Comparison of ENCODE assay signal across 17 cellular contexts in the genomic region with DNA sequence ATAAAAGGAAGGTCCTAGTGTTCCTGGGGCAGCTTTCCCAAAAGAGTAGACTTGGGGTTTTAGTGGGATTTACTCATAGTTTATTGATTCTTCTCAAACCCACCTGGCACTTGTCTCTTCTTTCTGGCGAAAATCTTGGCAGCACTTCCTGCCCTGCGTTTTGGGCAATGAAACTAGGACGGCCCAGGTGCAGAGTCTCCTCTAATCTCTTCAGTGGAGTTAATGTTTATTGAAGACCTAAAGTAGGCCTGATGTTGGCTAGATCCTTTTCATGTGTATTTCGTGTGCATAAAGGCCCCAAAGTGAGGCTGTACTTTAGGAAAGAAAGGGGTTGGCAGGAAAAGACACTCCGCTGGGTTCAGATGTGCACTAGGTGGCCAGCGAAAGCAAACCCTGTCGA. TPM values are rescaled to one million over a fixed set of nuclear protein-coding genes. Genes with fewer than 3 reads are reported as not detected.
"Had no signal": no experiment of that assay in that cellular context is flagged by ENCODE, and none has a peak within 500 bp of the region (broad histone marks: within the 10 kb centered on the region; RNA-seq: fewer than 3 reads in every experiment).

No MANE protein-coding gene starts in this region.

- H3K4me3 Mint-ChIP-seq: activated CD4-positive, alpha-beta memory T cell treated with anti-CD3 and anti-CD28 coated beads, Interleukin-2, amount 10 ng/mL, durations not matched to agents 7 days and 5 days; activated CD4-positive, alpha-beta T cell treated with anti-CD3 and anti-CD28 coated beads, Interleukin-2, amount 10 ng/mL, durations not matched to agents 7 days and 5 days; activated T-cell treated with anti-CD3 and anti-CD28 coated beads, Interleukin-2, amount 50 U/mL, for 24 hours; T-cell; WTC11 had no signal

- H3K27me3 ChIP-seq: ascending aorta, brain microvascular endothelial cell, testis, uterus had no signal

- H3K27ac Mint-ChIP-seq: activated CD4-positive, alpha-beta memory T cell treated with anti-CD3 and anti-CD28 coated beads, Interleukin-2, amount 10 ng/mL, durations not matched to agents 7 days and 5 days; activated CD4-positive, alpha-beta T cell treated with anti-CD3 and anti-CD28 coated beads, Interleukin-2, amount 10 ng/mL, durations not matched to agents 7 days and 5 days; activated naive CD4-positive, alpha-beta T cell treated with anti-CD3 and anti-CD28 coated beads, Interleukin-2, amount 50 U/mL, for 72 hours; activated T-cell treated with anti-CD3 and anti-CD28 coated beads, Interleukin-2, amount 50 U/mL, for 24 hours; nephron progenitor cell; WTC11 had no signal

- H3K4me1 ChIP-seq: ascending aorta, foreskin keratinocyte, uterus had no signal

- H3K4me3 ChIP-seq: ascending aorta, heart right ventricle, left lung, lung, testis, uterus had no signal

- DNase-seq: cortex of kidney had no signal

- H3K36me3 Mint-ChIP-seq: T-cell, WTC11 had no signal

- H3K36me3 ChIP-seq: ascending aorta, brain microvascular endothelial cell, heart right ventricle, left lung, uterus had no signal

- H3K9me3 Mint-ChIP-seq: activated CD4-positive, alpha-beta memory T cell treated with anti-CD3 and anti-CD28 coated beads, Interleukin-2, amount 10 ng/mL, durations not matched to agents 7 days and 5 days; activated CD4-positive, alpha-beta T cell treated with anti-CD3 and anti-CD28 coated beads, Interleukin-2, amount 10 ng/mL, durations not matched to agents 7 days and 5 days; activated naive CD4-positive, alpha-beta T cell treated with anti-CD3 and anti-CD28 coated beads, Interleukin-2, amount 50 U/mL, for 72 hours; activated T-cell treated with anti-CD3 and anti-CD28 coated beads, Interleukin-2, amount 50 U/mL, for 24 hours; nephron progenitor cell; T-cell; WTC11 had no signal

- H3K27ac ChIP-seq: ascending aorta, brain microvascular endothelial cell, foreskin keratinocyte, heart right ventricle, left lung, testis, uterus had no signal

- H3K9me3 ChIP-seq: ascending aorta, heart right ventricle, left lung, testis, uterus had no signal

RNA-seq across cellular contexts. Expression of a gene that starts 5.1 kb away (rescaled TPM):
- total RNA-seq: endothelial cell of umbilical vein had no signal
- polyA plus RNA-seq: endothelial cell of umbilical vein had no signal
